In genomic region chr9:114387678-114388431, GRCh38 we compare ENCODE assay signal across 8 cellular contexts. TPM values are rescaled to one million over a fixed set of nuclear protein-coding genes. Genes with fewer than 3 reads are reported as not detected.
DNase-seq lines count a peak whose midpoint lies in the region; ATAC-seq lines count a peak whose summit lies in the region.

A gene with protein sequence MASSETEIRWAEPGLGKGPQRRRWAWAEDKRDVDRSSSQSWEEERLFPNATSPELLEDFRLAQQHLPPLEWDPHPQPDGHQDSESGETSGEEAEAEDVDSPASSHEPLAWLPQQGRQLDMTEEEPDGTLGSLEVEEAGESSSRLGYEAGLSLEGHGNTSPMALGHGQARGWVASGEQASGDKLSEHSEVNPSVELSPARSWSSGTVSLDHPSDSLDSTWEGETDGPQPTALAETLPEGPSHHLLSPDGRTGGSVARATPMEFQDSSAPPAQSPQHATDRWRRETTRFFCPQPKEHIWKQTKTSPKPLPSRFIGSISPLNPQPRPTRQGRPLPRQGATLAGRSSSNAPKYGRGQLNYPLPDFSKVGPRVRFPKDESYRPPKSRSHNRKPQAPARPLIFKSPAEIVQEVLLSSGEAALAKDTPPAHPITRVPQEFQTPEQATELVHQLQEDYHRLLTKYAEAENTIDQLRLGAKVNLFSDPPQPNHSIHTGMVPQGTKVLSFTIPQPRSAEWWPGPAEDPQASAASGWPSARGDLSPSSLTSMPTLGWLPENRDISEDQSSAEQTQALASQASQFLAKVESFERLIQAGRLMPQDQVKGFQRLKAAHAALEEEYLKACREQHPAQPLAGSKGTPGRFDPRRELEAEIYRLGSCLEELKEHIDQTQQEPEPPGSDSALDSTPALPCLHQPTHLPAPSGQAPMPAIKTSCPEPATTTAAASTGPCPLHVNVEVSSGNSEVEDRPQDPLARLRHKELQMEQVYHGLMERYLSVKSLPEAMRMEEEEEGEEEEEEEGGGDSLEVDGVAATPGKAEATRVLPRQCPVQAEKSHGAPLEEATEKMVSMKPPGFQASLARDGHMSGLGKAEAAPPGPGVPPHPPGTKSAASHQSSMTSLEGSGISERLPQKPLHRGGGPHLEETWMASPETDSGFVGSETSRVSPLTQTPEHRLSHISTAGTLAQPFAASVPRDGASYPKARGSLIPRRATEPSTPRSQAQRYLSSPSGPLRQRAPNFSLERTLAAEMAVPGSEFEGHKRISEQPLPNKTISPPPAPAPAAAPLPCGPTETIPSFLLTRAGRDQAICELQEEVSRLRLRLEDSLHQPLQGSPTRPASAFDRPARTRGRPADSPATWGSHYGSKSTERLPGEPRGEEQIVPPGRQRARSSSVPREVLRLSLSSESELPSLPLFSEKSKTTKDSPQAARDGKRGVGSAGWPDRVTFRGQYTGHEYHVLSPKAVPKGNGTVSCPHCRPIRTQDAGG (N-terminal part only) (minus strand): TSS chr9:114387982. CDS start chr9:114381333, 6,649 bp downstream.

- ATAC-seq in GM21717 (IDR thresholded peaks at IDR 0.05; ENCODE audit: unreplicated experiment) = peak; percentile 25

- peak within 1 kb of the TSS; percentile 42 for H3K27ac ChIP-seq in epithelial cell of prostate

- DNase-seq in C1 segment of cervical spinal cord (lab: John Stamatoyannopoulos, UW) = peak in 12 of 14 donors; percentile 46 to 86 (median 70)
- DNase-seq in NCI-H524 (lab: John Stamatoyannopoulos, UW) = peak; percentile 40 to 79
- peak; percentile 66 for DNase-seq in activated T-cell treated with anti-CD3 and anti-CD28 coated beads for 4 hours
- DNase-seq in epithelial cell of prostate (ENCODE audit: low read depth, low spot score) = no peak
- peak; percentile 55 for DNase-seq in myocyte (ENCODE audit: low read depth)
- peak; percentile 53 for DNase-seq in stimulated activated CD8-positive, alpha-beta memory T cell treated with anti-CD3 and anti-CD28 coated beads, Interleukin-7, amount 100 ng/mL, for 24 hours (ENCODE audit: low read depth)
- DNase-seq in RKO (ENCODE audit: low spot score) = no peak

RNA-seq across cellular contexts. Expression of the gene that starts here (rescaled TPM):
- 1.4 and 3.7 TPM in 2 replicates for total RNA-seq in myocyte
- 4.2 TPM for polyA plus RNA-seq in myocyte (2012)

Comparison
In these comparisons a context has a peak if more than half of its experiments do, and no peak if none do; other contexts are left out.
1. DNase-seq: peak in C1 segment of cervical spinal cord (12 of 14), NCI-H524 (2 of 2), activated T-cell treated with anti-CD3 and anti-CD28 coated beads for 4 hours (single experiment), myocyte (single experiment) and stimulated activated CD8-positive, alpha-beta memory T cell treated with anti-CD3 and anti-CD28 coated beads, Interleukin-7, amount 100 ng/mL, for 24 hours (single experiment); none in epithelial cell of prostate (single experiment) and RKO (single experiment).